1 cellular context compared by ENCODE assay signal in genomic region chr20:23607497-23608245, GRCh38.
TF ChIP-seq lines count a peak whose summit lies in the region.

No MANE protein-coding gene starts in this region.

TF ChIP-seq in HepG2, 621 proteins besides CTCF, POLR2A, EP300 and RAD21:
- 0 out of 2 replicates have a peak, but pooled peaks have one; percentile 29 for TF ChIP-seq SP2 (CRISPR knock-in tag; IDR thresholded peaks at IDR 0.05)
- TF ChIP-seq MTA1 (CRISPR knock-in tag; IDR thresholded peaks at IDR 0.05; ENCODE audit: borderline replicate concordance), result 0 out of 2 replicates have a peak, but pooled peaks have one; percentile 3
- TF ChIP-seq ZFP91 (CRISPR knock-in tag; IDR thresholded peaks at IDR 0.05; ENCODE audit: borderline replicate concordance), result peak; percentile 1; the same call in 1 of the 2 replicates
- no peak for TF ChIP-seq ZNF570 (CRISPR knock-in tag; IDR thresholded peaks at IDR 0.05; ENCODE audit: borderline replicate concordance)
